Comparison of ENCODE assay signal across 8 cellular contexts in genomic region chr9:110255417-110256141, GRCh38. TPM values are rescaled to one million over a fixed set of nuclear protein-coding genes. Genes with fewer than 3 reads are reported as not detected.
DNase-seq lines count a peak whose midpoint lies in the region; ATAC-seq and TF ChIP-seq lines count a peak whose summit lies in the region.

No MANE protein-coding gene starts in this region.

- peak; percentile 22 for ATAC-seq in HG02870 (IDR thresholded peaks at IDR 0.05; ENCODE audit: unreplicated experiment)

- no peaks in the 10 kb centered on the region for H3K36me3 ChIP-seq in muscle layer of colon (ENCODE audit: insufficient read depth, low read length)

- DNase-seq in NCI-H2196 (lab: John Stamatoyannopoulos, UW; ENCODE audit: unreplicated experiment) (peak; percentile 18), NCI-H2196 treated with DMSO at 0.1 percent for 48 hours (lab: John Stamatoyannopoulos, UW; ENCODE audit: unreplicated experiment) (no peak), NCI-H345 treated with DMSO at 0.1 percent for 48 hours (lab: John Stamatoyannopoulos, UW; ENCODE audit: unreplicated experiment) (peak; percentile 26), activated T-cell treated with anti-CD3 and anti-CD28 coated beads for 4 hours (peak; percentile 17), epithelial cell of proximal tubule (ENCODE audit: low read depth) (no peak)
- peak; percentile 56 for DNase-seq in stimulated activated naive CD4-positive, alpha-beta T cell treated with Interleukin-2 at 50 U/mL for 16 hours (lab: John Stamatoyannopoulos, UW)

- no peak for TF ChIP-seq CTCF in epithelial cell of proximal tubule (conservative IDR thresholded peaks at IDR 0.05; ENCODE audit: low read depth, low read length)

- H3K9me3 ChIP-seq in muscle layer of colon (ENCODE audit: low read length), result no peaks in the 10 kb centered on the region

- H3K4me3 ChIP-seq in epithelial cell of proximal tubule (ENCODE audit: low read depth, low read length), result peak overlapping the region; percentile 87
- peak overlapping the region; percentile 73 to 80 for H3K4me3 ChIP-seq in muscle layer of colon (ENCODE audit: low read depth in 1 of 2, low read length in 2 of 2)

- H3K4me1 ChIP-seq in muscle layer of colon (ENCODE audit: insufficient read depth, low read length), result peaks cover 25% of the 10 kb centered on the region

- peak overlapping the region; percentile 95 for H3K27ac ChIP-seq in muscle layer of colon (ENCODE audit: low read depth, low read length)

- peak overlapping the region; percentile 54 for H3K9ac ChIP-seq in muscle layer of colon (ENCODE audit: low read length)

- no peaks in the 10 kb centered on the region for H3K27me3 ChIP-seq in muscle layer of colon (ENCODE audit: control insufficient read depth in 1 of 2, insufficient read depth in 2 of 2, low read length in 2 of 2)

RNA-seq across cellular contexts. Expression of gene TXN, which starts 0.7 kb away (rescaled TPM):
- total RNA-seq in epithelial cell of proximal tubule, result 307 and 390 TPM in 2 replicates

RNA-seq across cellular contexts. Expression of gene C9orf152, which starts 47.6 kb away (rescaled TPM):
- total RNA-seq in epithelial cell of proximal tubule, result not detected in 2 replicates

Comparison
In these comparisons a context has a peak if more than half of its experiments do, and no peak if none do; other contexts are left out.
1. DNase-seq: peak in NCI-H2196 (single experiment), NCI-H345 treated with DMSO at 0.1 percent for 48 hours (single experiment), activated T-cell treated with anti-CD3 and anti-CD28 coated beads for 4 hours (single experiment) and stimulated activated naive CD4-positive, alpha-beta T cell treated with Interleukin-2 at 50 U/mL for 16 hours (single experiment); none in NCI-H2196 treated with DMSO at 0.1 percent for 48 hours (single experiment) and epithelial cell of proximal tubule (single experiment).